10 cellular contexts compared by ENCODE assay signal in genomic region chr22:27800250-27801131, GRCh38. TPM values are rescaled to one million over a fixed set of nuclear protein-coding genes. Genes with fewer than 3 reads are reported as not detected.
DNase-seq lines count a peak whose midpoint lies in the region; FAIRE-seq and TF ChIP-seq lines count a peak whose summit lies in the region.
"Had no signal": no experiment of that assay in that cellular context is flagged by ENCODE, and none has a peak within 500 bp of the region (broad histone marks: within the 10 kb centered on the region; RNA-seq: fewer than 3 reads in every experiment).

No MANE protein-coding gene starts in this region.

- peak overlapping the region; percentile 75 for H3K9ac ChIP-seq in keratinocyte (ENCODE audit: control insufficient read depth, extremely low read depth, insufficient read depth, low read length)

- no peak for TF ChIP-seq EP300 in suprapubic skin (IDR thresholded peaks at IDR 0.05)

- H3K36me3 ChIP-seq in brain microvascular endothelial cell (replicated peaks) (peaks cover 12% of the 10 kb centered on the region), keratinocyte (ENCODE audit: control insufficient read depth in 2 of 2, extremely low read depth in 1 of 2, insufficient read depth in 2 of 2, low read length in 2 of 2) (peaks cover 2 to 8% of the 10 kb centered on the region in 2 experiments), suprapubic skin (no peaks in the 10 kb centered on the region)

- H3K27ac ChIP-seq in brain microvascular endothelial cell, result peak overlapping the region; percentile 39
- peak overlapping the region; percentile 70 for H3K27ac ChIP-seq in keratinocyte (ENCODE audit: control insufficient read depth, insufficient read depth, low read length)
- H3K27ac ChIP-seq in suprapubic skin, result peak overlapping the region; percentile 67
- H3K27ac ChIP-seq: 22Rv1 had no signal

- peak overlapping the region; percentile 94 for H3K4me2 ChIP-seq in keratinocyte (ENCODE audit: control insufficient read depth, extremely low read depth, insufficient read depth, low read depth, low read length)

- H4K20me1 ChIP-seq in keratinocyte (ENCODE audit: control insufficient read depth, extremely low read depth, insufficient read depth, low read length), result no peaks in the 10 kb centered on the region

- no peak for FAIRE-seq in keratinocyte (lab: Jason Lieb, UNC)

- H3K4me1 ChIP-seq in keratinocyte (ENCODE audit: control insufficient read depth, extremely low read depth, insufficient read depth, low read length) (peaks cover 22% of the 10 kb centered on the region), suprapubic skin (peaks cover 46% of the 10 kb centered on the region)

- dilution Hi-C loops in keratinocyte (cut with MboI; ENCODE audit: extremely low pct_ligation_motif_present, low sequenced_read_pairs), result no loop called here

- H3K27me3 ChIP-seq in brain microvascular endothelial cell (replicated peaks) (peaks cover 4% of the 10 kb centered on the region), keratinocyte (ENCODE audit: control insufficient read depth, extremely low read depth, insufficient read depth, low read length) (no peaks in the 10 kb centered on the region), suprapubic skin (peaks cover 21% of the 10 kb centered on the region)

- no peaks in the 10 kb centered on the region for H3K9me1 ChIP-seq in keratinocyte (ENCODE audit: control insufficient read depth, extremely low read depth, insufficient read depth, low read length)

- H2AFZ ChIP-seq in keratinocyte (ENCODE audit: control insufficient read depth, low read length), result peak overlapping the region; percentile 58

- no peak for TF ChIP-seq CTCF in brain microvascular endothelial cell (IDR thresholded peaks at IDR 0.05; ENCODE audit: low read depth, low read length, missing control alignments)
- TF ChIP-seq CTCF in keratinocyte (optimal IDR thresholded peaks at IDR 0.05 in 1 of 3, IDR thresholded peaks at IDR 0.05 in 1 of 3, conservative IDR thresholded peaks at IDR 0.05 in 1 of 3; ENCODE audit: extremely low read depth in 1 of 3, insufficient read depth in 2 of 3, low read length in 3 of 3), result no peak
- no peak for TF ChIP-seq CTCF in suprapubic skin (IDR thresholded peaks at IDR 0.05)

- in situ Hi-C loops in brain microvascular endothelial cell (cut with HindIII; ENCODE audit: low pct_ligation_motif_present, low sequenced_read_pairs), result no loop called here

- DNase-seq in DMS 273 (lab: John Stamatoyannopoulos, UW; ENCODE audit: unreplicated experiment) (peak; percentile 41), DMS 273 treated with DMSO at 0.1 percent for 48 hours (lab: John Stamatoyannopoulos, UW) (no peak), brain microvascular endothelial cell (no peak), keratinocyte (ENCODE audit: low read depth, low spot score) (no peak), suprapubic skin (ENCODE audit: low spot score in 2 of 2) (no peak), iPS-NIHi7 (ENCODE audit: extremely low spot score) (no peak), germinal center (ENCODE audit: low spot score) (no peak)
- DNase-seq in stimulated activated CD4-positive, alpha-beta T cell treated with anti-CD3 and anti-CD28 coated beads, Interleukin-4, amount 100 ng/mL, for 24 hours, result no peak
- DNase-seq: cerebellar nuclear complex had no signal

- no peaks in the 10 kb centered on the region for H3K9me3 ChIP-seq in keratinocyte (ENCODE audit: control insufficient read depth, low read depth, low read length)
- no peaks in the 10 kb centered on the region for H3K9me3 ChIP-seq in suprapubic skin

- TF ChIP-seq POLR2A in suprapubic skin (IDR thresholded peaks at IDR 0.05), result no peak

- peak overlapping the region; percentile 80 for H3K4me3 ChIP-seq in brain microvascular endothelial cell (ENCODE audit: low read depth, low read length)
- peak overlapping the region; percentile 74 to 85 (median 78) for H3K4me3 ChIP-seq in keratinocyte (ENCODE audit: control insufficient read depth in 2 of 3, extremely low read depth in 1 of 3, insufficient read depth in 2 of 3, low read depth in 1 of 3, low read length in 3 of 3)
- H3K4me3 ChIP-seq in suprapubic skin, result peak overlapping the region; percentile 85

- 2% methylated on average over 9 of the region's 73 CpGs for WGBS in suprapubic skin

- peaks cover 34% of the 10 kb centered on the region for H3K79me2 ChIP-seq in keratinocyte (ENCODE audit: control insufficient read depth, insufficient read depth, low read length)

RNA-seq across cellular contexts. Expression of gene MN1, which starts 1.1 kb away (rescaled TPM):
- polyA plus RNA-seq in keratinocyte, result 2.2 to 8.5 TPM (median 2.2 TPM) in 3 replicates
- 2.9 TPM for polyA plus RNA-seq in keratinocyte (2011; ENCODE audit: low read depth)
- polyA plus RNA-seq in keratinocyte (2011; cell fraction: cytosol; rRNA removed), result 5.0 and 7.2 TPM in 2 replicates
- 16.8 and 21.0 TPM in 2 replicates for polyA plus RNA-seq in keratinocyte (2011; cell fraction: nucleus; rRNA removed)
- 5.0 and 8.5 TPM in 2 replicates for polyA plus RNA-seq in keratinocyte (2012; ENCODE audit: low replicate concordance)
- 8.0 to 24.5 TPM (median 11.7 TPM) in 3 replicates for polyA minus RNA-seq in keratinocyte
- 12.9 TPM for polyA minus RNA-seq in keratinocyte (2011; cell fraction: cytosol; rRNA and poly(A)+ RNA removed)
- 15.2 and 17.8 TPM in 2 replicates for polyA minus RNA-seq in keratinocyte (2011; cell fraction: nucleus; rRNA and poly(A)+ RNA removed)
- 1 to 10 TPM; 1.7 to 6.5 (median 4.1) TPM for total RNA-seq in suprapubic skin
